In genomic region chr2:181178823-181179412, GRCh38 we compare ENCODE assay signal across 8 cellular contexts.
DNase-seq lines count a peak whose midpoint lies in the region; ATAC-seq, FAIRE-seq and TF ChIP-seq lines count a peak whose summit lies in the region.

No MANE protein-coding gene starts in this region.

- H3K4me1 ChIP-seq in HepG2 (ENCODE audit: insufficient read depth, low read length), result no peaks in the 10 kb centered on the region

- H3K9ac ChIP-seq in HepG2 (ENCODE audit: insufficient read depth, low read depth, low read length), result no peak overlapping the region

- CTCF ChIA-PET in activated CD4-positive, alpha-beta memory T cell treated with anti-CD3 and anti-CD28 coated beads for 36 hours (lab: Charles Lee), result interaction anchor here (0.7 to 1.4 kb wide), 7 partner anchors 9 to 106 kb away, joined by 3 to 5 read pairs (median 3); no protein-coding TSS in a partner anchor
- CTCF ChIA-PET in HepG2 (lab: Yijun Ruan, JAX; ENCODE audit: low intra/inter-chr PET ratio, low total read pairs), result interaction anchor here (1.3 kb wide), 1 partner anchor 288 kb away, joined by 6 read pairs; no protein-coding TSS in a partner anchor

- H3K4me2 ChIP-seq in HepG2 (ENCODE audit: low read depth, low read length), result no peak overlapping the region

- H3K4me3 ChIP-seq in HepG2 (replicated peaks in 1 of 3; ENCODE audit: insufficient read depth in 1 of 3, low read depth in 2 of 3, low read length in 3 of 3), result no peak overlapping the region

- H3K4me1 Mint-ChIP-seq in activated CD4-positive, alpha-beta memory T cell treated with anti-CD3 and anti-CD28 coated beads for 36 hours (ENCODE audit: low read depth), result peaks cover 46% of the 10 kb centered on the region

- H3K27ac ChIP-seq in 22Rv1, result no peak overlapping the region
- no peak overlapping the region for H3K27ac ChIP-seq in HepG2 (ENCODE audit: extremely low read length, insufficient read depth, low read length)

- TF ChIP-seq CTCF in 22Rv1 (IDR thresholded peaks at IDR 0.05) (peak; percentile 55), HepG2 (CRISPR knock-in tag; IDR thresholded peaks at IDR 0.05) (peak; percentile 64)

- no peak for TF ChIP-seq EP300 in HepG2 (IDR thresholded peaks at IDR 0.05; ENCODE audit: low read depth in 2 of 2, low read length in 2 of 2)
- TF ChIP-seq EP300 in HepG2 (CRISPR knock-in tag; IDR thresholded peaks at IDR 0.05; ENCODE audit: borderline replicate concordance), result no peak

- peaks cover 5% of the 10 kb centered on the region for H3K36me3 Mint-ChIP-seq in activated CD4-positive, alpha-beta memory T cell treated with anti-CD3 and anti-CD28 coated beads for 36 hours

- TF ChIP-seq RAD21 in HepG2 (CRISPR knock-in tag; IDR thresholded peaks at IDR 0.05), result no peak

- no peak overlapping the region for H3K4me3 Mint-ChIP-seq in activated CD4-positive, alpha-beta memory T cell treated with anti-CD3 and anti-CD28 coated beads for 36 hours

- intact Hi-C loops in activated CD4-positive, alpha-beta memory T cell treated with anti-CD3 and anti-CD28 coated beads for 36 hours (cut with micrococcal nuclease), result loop anchor here (2.0 to 5.0 kb wide), 6 partner anchors 14 to 280 kb away; no protein-coding TSS in a partner anchor
- intact Hi-C loops in HepG2 (cut with micrococcal nuclease; ENCODE audit: unreplicated experiment), result loop anchor here (1.0 kb wide), 2 partner anchors 287 to 536 kb away; no protein-coding TSS in a partner anchor

- no peaks in the 10 kb centered on the region for H3K27me3 ChIP-seq in HepG2 (ENCODE audit: control insufficient read depth in 1 of 2, insufficient read depth in 2 of 2, low read length in 2 of 2)

- ATAC-seq in GM18519 (IDR thresholded peaks at IDR 0.05; ENCODE audit: low FRiP score, unreplicated experiment) (peak; percentile 72), HG03571 (IDR thresholded peaks at IDR 0.05; ENCODE audit: unreplicated experiment) (peak; percentile 75), HepG2 (peak; percentile 98), GM19351 (IDR thresholded peaks at IDR 0.05; ENCODE audit: unreplicated experiment) (no peak)

- no peak for FAIRE-seq in HepG2 (lab: Jason Lieb, UNC)

- H3K9me3 Mint-ChIP-seq in activated CD4-positive, alpha-beta memory T cell treated with anti-CD3 and anti-CD28 coated beads for 36 hours, result no peaks in the 10 kb centered on the region

- in situ Hi-C loops in HepG2 (cut with HindIII; ENCODE audit: extremely low pct_ligation_motif_present, low pct_unique_long_range_greater_than_20kb), result no loop called here

- H4K20me1 ChIP-seq in HepG2 (ENCODE audit: insufficient read depth, low read length), result no peaks in the 10 kb centered on the region

- BruUV-seq in HepG2 (replicated peaks; lab: Mats Ljungman, UMichigan), result no TSS peak

- no peaks in the 10 kb centered on the region for H3K27me3 Mint-ChIP-seq in activated CD4-positive, alpha-beta memory T cell treated with anti-CD3 and anti-CD28 coated beads for 36 hours

- H3K36me3 ChIP-seq in HepG2 (replicated peaks in 1 of 2; ENCODE audit: control insufficient read depth in 1 of 2, insufficient read depth in 2 of 2, low read length in 2 of 2), result no peaks in the 10 kb centered on the region

- peak overlapping the region; percentile 73 for H3K27ac Mint-ChIP-seq in activated CD4-positive, alpha-beta memory T cell treated with anti-CD3 and anti-CD28 coated beads for 36 hours

- DNase-seq in activated CD4-positive, alpha-beta memory T cell treated with anti-CD3 and anti-CD28 coated beads for 36 hours, result peak; percentile 55
- DNase-seq in HepG2 (ENCODE audit: low spot score), result peak; percentile 43
- no peak for DNase-seq in UCSD-AML1 (lab: John Stamatoyannopoulos, UW; ENCODE audit: unreplicated experiment)
- no peak for DNase-seq in GF-D8 (lab: John Stamatoyannopoulos, UW)

- no peaks in the 10 kb centered on the region for H3K79me2 ChIP-seq in HepG2 (ENCODE audit: insufficient read depth, low read length)

- POLR2A ChIA-PET in activated CD4-positive, alpha-beta memory T cell treated with anti-CD3 and anti-CD28 coated beads for 36 hours (lab: Charles Lee), result interaction anchor here (0.8 kb wide), 1 partner anchor 33 kb away, joined by 3 read pairs; no protein-coding TSS in a partner anchor
- POLR2A ChIA-PET in HepG2 (lab: Yijun Ruan, JAX), result no interaction called here

- 6% methylated on average over 2 of the region's 2 CpGs for WGBS in HepG2 (ENCODE audit: low lambda C conversion rate)

- TF ChIP-seq POLR2A in HepG2 (IDR thresholded peaks at IDR 0.05; ENCODE audit: insufficient read depth in 1 of 2, low read depth in 2 of 2, low read length in 2 of 2), result no peak

- H3K9me3 ChIP-seq in HepG2 (ENCODE audit: low read length), result no peaks in the 10 kb centered on the region

- no peak overlapping the region for H2AFZ ChIP-seq in HepG2 (ENCODE audit: low read length)

TF ChIP-seq in HepG2, 621 proteins besides CTCF, POLR2A, EP300 and RAD21:
- TF ChIP-seq NRL (CRISPR knock-in tag; IDR thresholded peaks at IDR 0.05; ENCODE audit: borderline replicate concordance) (no peak), STAG1 (CRISPR knock-in tag; IDR thresholded peaks at IDR 0.05) (peak; percentile 50), SMC3 (IDR thresholded peaks at IDR 0.05; ENCODE audit: low read length) (peak; percentile 14; the same call in 1 of the 2 replicates), ONECUT2 (CRISPR knock-in tag; IDR thresholded peaks at IDR 0.05) (peak; percentile 37; the same call in 1 of the 2 replicates)
TF ChIP-seq in HepG2: peak in this region for 3.

Comparison
In these comparisons a context has a peak if more than half of its experiments do, and no peak if none do; other contexts are left out.
1. DNase-seq: peak in activated CD4-positive, alpha-beta memory T cell treated with anti-CD3 and anti-CD28 coated beads for 36 hours (single experiment) and HepG2 (single experiment); none in UCSD-AML1 (single experiment) and GF-D8 (single experiment).